Comparison of ENCODE assay signal across 20 cellular contexts in genomic region chr19:31070676-31071075, GRCh38.
DNase-seq lines count a peak whose midpoint lies in the region; ATAC-seq and TF ChIP-seq lines count a peak whose summit lies in the region.
"Had no signal": no experiment of that assay in that cellular context is flagged by ENCODE, and none has a peak within 500 bp of the region (broad histone marks: within the 10 kb centered on the region; RNA-seq: fewer than 3 reads in every experiment).

No MANE protein-coding gene starts in this region.

- no peaks in the 10 kb centered on the region for H3K9me3 ChIP-seq in SK-N-MC (ENCODE audit: low read depth, low read length)
- no peaks in the 10 kb centered on the region for H3K9me3 ChIP-seq in mesenchymal stem cell (ENCODE audit: control insufficient read depth, low read length)
- H3K9me3 ChIP-seq in PC-3 (ENCODE audit: low read length): no peaks in the 10 kb centered on the region
- H3K9me3 ChIP-seq: A549 had no signal

- no peaks in the 10 kb centered on the region for H4K20me1 ChIP-seq in PC-3 (ENCODE audit: low read length)

- no peaks in the 10 kb centered on the region for H3K36me3 ChIP-seq in SK-N-MC (ENCODE audit: insufficient read depth, low read length)
- no peaks in the 10 kb centered on the region for H3K36me3 ChIP-seq in mesenchymal stem cell (ENCODE audit: control insufficient read depth in 1 of 2, insufficient read depth in 2 of 2, low read depth in 1 of 2, low read length in 2 of 2)
- H3K36me3 ChIP-seq in PC-3 (ENCODE audit: low read depth, low read length): no peaks in the 10 kb centered on the region

- POLR2A ChIA-PET in PC-3 (lab: Charles Lee; ENCODE audit: unreplicated experiment): no interaction called here

- H3K14ac ChIP-seq in mesenchymal stem cell (ENCODE audit: low read length in 2 of 2): no peak overlapping the region

- no peak overlapping the region for H4K91ac ChIP-seq in mesenchymal stem cell (ENCODE audit: low read length)

- H2AFZ ChIP-seq in mesenchymal stem cell (ENCODE audit: low read depth, low read length) (no peak overlapping the region), PC-3 (ENCODE audit: low read length) (no peak overlapping the region)
- H2AFZ ChIP-seq: GM23248 had no signal

- no peak overlapping the region for H2BK120ac ChIP-seq in mesenchymal stem cell (ENCODE audit: low read depth, low read length)

- H2BK5ac ChIP-seq in mesenchymal stem cell (ENCODE audit: low read depth, low read length, poor library complexity, severe bottlenecking): no peak overlapping the region

- H3K4me1 ChIP-seq in mesenchymal stem cell (ENCODE audit: control insufficient read depth, insufficient read depth, low read depth, low read length) (peaks cover 19% of the 10 kb centered on the region), PC-3 (ENCODE audit: insufficient read depth, low read length) (no peaks in the 10 kb centered on the region)

- no TSS peak for BruUV-seq in PC-3 (replicated peaks; lab: Mats Ljungman, UMichigan)

- H3K4me1 Mint-ChIP-seq in glutamatergic neuron (ENCODE audit: low read depth, unreplicated experiment) (peaks cover 19% of the 10 kb centered on the region), osteocyte (ENCODE audit: unreplicated experiment) (peaks cover 61% of the 10 kb centered on the region)
- H3K4me1 Mint-ChIP-seq: CD4-positive, alpha-beta memory T cell had no signal

- H3K27me3 Mint-ChIP-seq in glutamatergic neuron (ENCODE audit: unreplicated experiment) (peaks cover 1% of the 10 kb centered on the region), osteocyte (ENCODE audit: unreplicated experiment) (no peaks in the 10 kb centered on the region)

- H3K4me2 ChIP-seq in mesenchymal stem cell (ENCODE audit: low read length, poor library complexity, severe bottlenecking): no peak overlapping the region
- no peak overlapping the region for H3K4me2 ChIP-seq in PC-3 (ENCODE audit: low read length)
- H3K4me2 ChIP-seq: A549 had no signal

- no peaks in the 10 kb centered on the region for H3K79me2 ChIP-seq in PC-3 (ENCODE audit: low read length)

- 97% methylated on average over 5 of the region's 5 CpGs for WGBS in mesenchymal stem cell

- no peak for DNase-seq in SK-N-MC (ENCODE audit: low read depth, low spot score)
- no peak for DNase-seq in glutamatergic neuron
- no peak for DNase-seq in mesenchymal stem cell
- no peak for DNase-seq in osteocyte (ENCODE audit: extremely low spot score, unreplicated experiment)
- DNase-seq in stimulated activated CD4-positive, alpha-beta T cell treated with anti-CD3 and anti-CD28 coated beads, Interleukin-12 subunit alpha, Interleukin-12 subunit beta, amount 100 ng/mL, for 4 hours: no peak
- DNase-seq in NCI-H748 treated with DMSO at 0.1 percent for 48 hours (lab: John Stamatoyannopoulos, UW): no peak
- DNase-seq in PC-3: no peak
- DNase-seq: 8988T; C1 segment of cervical spinal cord; Calu3; CD4-positive, alpha-beta memory T cell; COR-L47; DMS53; DMS79 treated with DMSO at 0.1 percent for 48 hours; GF-D8; GM23248; H9 had no signal

- H3K18ac ChIP-seq in mesenchymal stem cell (ENCODE audit: low read depth in 1 of 2, low read length in 2 of 2): no peak overlapping the region

- H2AK5ac ChIP-seq in mesenchymal stem cell (ENCODE audit: low read length, severe bottlenecking): no peak overlapping the region

- no peak overlapping the region for H2BK15ac ChIP-seq in mesenchymal stem cell (ENCODE audit: low read depth, poor library complexity, severe bottlenecking)

- H3K4ac ChIP-seq in mesenchymal stem cell (ENCODE audit: low read depth in 1 of 2, low read length in 2 of 2): no peak overlapping the region

- intact Hi-C loops in PC-3 (cut with micrococcal nuclease): no loop called here

- CTCF ChIA-PET in PC-3 (lab: Charles Lee): no interaction called here

- H3K4me3 ChIP-seq in SK-N-MC: peak overlapping the region; percentile 43
- no peak overlapping the region for H3K4me3 ChIP-seq in mesenchymal stem cell (ENCODE audit: insufficient read depth in 1 of 2, low read depth in 1 of 2, low read length in 2 of 2)
- H3K4me3 ChIP-seq in PC-3 (ENCODE audit: low read length): no peak overlapping the region
- H3K4me3 ChIP-seq: A549, GM23248 had no signal

- H3F3A ChIP-seq in PC-3 (ENCODE audit: low read length, unreplicated experiment): no peaks in the 10 kb centered on the region

- peak overlapping the region; percentile 26 for H3K4me3 Mint-ChIP-seq in glutamatergic neuron (ENCODE audit: unreplicated experiment)
- H3K4me3 Mint-ChIP-seq in osteocyte (ENCODE audit: unreplicated experiment): no peak overlapping the region
- H3K4me3 Mint-ChIP-seq: CD4-positive, alpha-beta memory T cell; H9 had no signal

- H3K27me3 ChIP-seq in mesenchymal stem cell (ENCODE audit: control insufficient read depth in 1 of 2, insufficient read depth in 1 of 2, low read length in 2 of 2): peaks cover 0 to 19% of the 10 kb centered on the region in 2 experiments
- no peaks in the 10 kb centered on the region for H3K27me3 ChIP-seq in PC-3 (ENCODE audit: low read length)

- H3K9ac ChIP-seq in SK-N-MC (ENCODE audit: insufficient read length) (peak overlapping the region; percentile 69), mesenchymal stem cell (ENCODE audit: low read length) (no peak overlapping the region), PC-3 (ENCODE audit: low read length) (no peak overlapping the region)
- H3K9ac ChIP-seq: GM23248 had no signal

- H3K9me3 Mint-ChIP-seq in glutamatergic neuron (ENCODE audit: unreplicated experiment): peaks cover 2% of the 10 kb centered on the region
- H3K9me3 Mint-ChIP-seq in osteocyte (ENCODE audit: unreplicated experiment): no peaks in the 10 kb centered on the region
- H3K9me3 Mint-ChIP-seq: CD4-positive, alpha-beta memory T cell had no signal

- H3K36me3 Mint-ChIP-seq in glutamatergic neuron (ENCODE audit: unreplicated experiment) (no peaks in the 10 kb centered on the region), osteocyte (ENCODE audit: unreplicated experiment) (no peaks in the 10 kb centered on the region)
- H3K36me3 Mint-ChIP-seq: CD4-positive, alpha-beta memory T cell had no signal

- no peak overlapping the region for H2BK12ac ChIP-seq in mesenchymal stem cell (ENCODE audit: low read length in 2 of 2)

- peak overlapping the region; percentile 98 for H3K27ac ChIP-seq in SK-N-MC
- peak overlapping the region; percentile 30 for H3K27ac ChIP-seq in mesenchymal stem cell (ENCODE audit: low read length, poor library complexity, severe bottlenecking)
- no peak overlapping the region for H3K27ac ChIP-seq in PC-3 (ENCODE audit: low read length)
- H3K27ac ChIP-seq: A549, GM23248 had no signal

- H3K23ac ChIP-seq in mesenchymal stem cell (ENCODE audit: low read length in 2 of 2): no peak overlapping the region

- ATAC-seq in GM19395 (IDR thresholded peaks at IDR 0.05; ENCODE audit: unreplicated experiment) (no peak), PC-3 (no peak)
- ATAC-seq: A549, HCT116 had no signal

- H3K27ac Mint-ChIP-seq in glutamatergic neuron (ENCODE audit: unreplicated experiment) (no peak overlapping the region), osteocyte (ENCODE audit: unreplicated experiment) (peak overlapping the region; percentile 9)
- H3K27ac Mint-ChIP-seq: CD4-positive, alpha-beta memory T cell; H9 had no signal

- no peaks in the 10 kb centered on the region for H3K9me2 ChIP-seq in PC-3 (replicated peaks; ENCODE audit: low read length)

- TF ChIP-seq CTCF in glutamatergic neuron (IDR thresholded peaks at IDR 0.05; ENCODE audit: partially characterized antibody, unreplicated experiment) (no peak), osteocyte (IDR thresholded peaks at IDR 0.05) (no peak), PC-3 (conservative IDR thresholded peaks at IDR 0.05; ENCODE audit: low read depth, low read length) (no peak)

- no peak overlapping the region for H4K8ac ChIP-seq in mesenchymal stem cell (ENCODE audit: low read length)

- no peaks in the 10 kb centered on the region for H3K79me1 ChIP-seq in mesenchymal stem cell (replicated peaks; ENCODE audit: low read length, poor library complexity, severe bottlenecking)
